In genomic region chr9:34620061-34620994, GRCh38 we compare ENCODE assay signal across 8 cellular contexts. TPM values are rescaled to one million over a fixed set of nuclear protein-coding genes. Genes with fewer than 3 reads are reported as not detected.
A peak's percentile ranks its signal among the peaks of the same experiment; 100 is the strongest.
DNase-seq lines count a peak whose midpoint lies in the region; ATAC-seq and TF ChIP-seq lines count a peak whose summit lies in the region.

TSS of gene DCTN3 (minus strand) at chr9:34620495. CDS start at chr9:34620464, 31 bp downstream.

- H3K9ac ChIP-seq in BLaER1 (peak within 1 kb of the TSS; percentile 69), liver (ENCODE audit: low read depth in 1 of 2, low read length in 2 of 2) (peak within 1 kb of the TSS; percentile 70 to 84)

- peak within 1 kb of the TSS; percentile 79 for H3K4me2 ChIP-seq in BLaER1

- H3K4me1 ChIP-seq in BLaER1 (peaks cover 11% of the 10 kb centered on the region), liver (ENCODE audit: control insufficient read depth in 4 of 4, insufficient read depth in 4 of 4, low read length in 3 of 4) (peaks cover 0 to 12% (median 10%) of the 10 kb centered on the region in 4 donors)

- DNase-seq in NCI-H748 (lab: John Stamatoyannopoulos, UW; ENCODE audit: unreplicated experiment) (peak; percentile 97), dermis microvascular lymphatic vessel endothelial cell (ENCODE audit: low read depth in 2 of 2) (peak; percentile 91 to 95)
- peak; percentile 88 for DNase-seq in activated CD4-positive, alpha-beta T cell treated with anti-CD3 and anti-CD28 coated beads, Interleukin-2, amount 50 U/mL, for 1 hour
- DNase-seq in stimulated activated CD4-positive, alpha-beta T cell treated with anti-CD3 and anti-CD28 coated beads, Interleukin-4, amount 100 ng/mL, for 24 hours = peak; percentile 94

- 5% methylated on average over 43 of the region's 43 CpGs for WGBS in liver

- H3K36me3 ChIP-seq in BLaER1 = peaks cover 24% of the 10 kb centered on the region; the same call in 1 of the 2 replicates
- H3K36me3 ChIP-seq in liver (ENCODE audit: control insufficient read depth in 4 of 4, insufficient read depth in 3 of 4, low read depth in 1 of 4, low read length in 3 of 4) = peaks cover 0 to 23% (median 19%) of the 10 kb centered on the region in 4 donors

- ATAC-seq in GM19324 (IDR thresholded peaks at IDR 0.05; ENCODE audit: low FRiP score, unreplicated experiment) = peak; percentile 91
- peak; percentile 93 for ATAC-seq in HG03469 (IDR thresholded peaks at IDR 0.05; ENCODE audit: unreplicated experiment)

- H3K9me3 ChIP-seq in BLaER1 (peaks cover 37% of the 10 kb centered on the region), liver (ENCODE audit: control insufficient read depth in 4 of 4, low read length in 3 of 4) (no peaks in the 10 kb centered on the region)

- no peaks in the 10 kb centered on the region for H4K20me1 ChIP-seq in BLaER1

- no peak within 1 kb of the TSS for H3K27ac ChIP-seq in BLaER1
- peak within 1 kb of the TSS in 1 of 2 donors; percentile 36 for H3K27ac ChIP-seq in liver (ENCODE audit: low read depth in 1 of 2, low read length in 2 of 2)

- TF ChIP-seq CTCF in liver (IDR thresholded peaks at IDR 0.05; ENCODE audit: low read depth, low read length, missing input control) = no peak

- H3K4me3 ChIP-seq in BLaER1 = peak within 1 kb of the TSS; percentile 74
- peak within 1 kb of the TSS; percentile 64 to 74 (median 73) for H3K4me3 ChIP-seq in liver (ENCODE audit: low read depth in 1 of 3, low read length in 3 of 3)

- H3K27me3 ChIP-seq in BLaER1 (peaks cover 71% of the 10 kb centered on the region), liver (ENCODE audit: control insufficient read depth in 4 of 4, insufficient read depth in 4 of 4, low read length in 3 of 4) (no peaks in the 10 kb centered on the region)

- no peak for TF ChIP-seq RAD21 in liver (IDR thresholded peaks at IDR 0.05)

TF ChIP-seq in liver, 16 proteins besides CTCF, POLR2A, EP300 and RAD21:
- TF ChIP-seq ZBTB33 (IDR thresholded peaks at IDR 0.05) (no peak), TAF1 (conservative IDR thresholded peaks at IDR 0.05) (no peak), GABPA (IDR thresholded peaks at IDR 0.05 in 1 of 2, conservative IDR thresholded peaks at IDR 0.05 in 1 of 2) (peak; percentile 98 to 99), FOXA2 (IDR thresholded peaks at IDR 0.05) (no peak), MAX (IDR thresholded peaks at IDR 0.05) (no peak), RXRA (IDR thresholded peaks at IDR 0.05) (peak in 1 of 2 donors; percentile 15), EGR1 (IDR thresholded peaks at IDR 0.05; ENCODE audit: low read depth in 2 of 2) (no peak), YY1 (IDR thresholded peaks at IDR 0.05) (peak; percentile 91), REST (IDR thresholded peaks at IDR 0.05) (no peak), SP1 (IDR thresholded peaks at IDR 0.05) (peak; percentile 47), NR2F2 (IDR thresholded peaks at IDR 0.05) (no peak), JUND (IDR thresholded peaks at IDR 0.05) (peak in 1 of 2 donors; percentile 20), HNF4G (IDR thresholded peaks at IDR 0.05) (no peak), HNF4A (conservative IDR thresholded peaks at IDR 0.05) (peak in 1 of 2 donors; percentile 11), FOXA1 (IDR thresholded peaks at IDR 0.05) (no peak)
- TF ChIP-seq, protein P1, sequence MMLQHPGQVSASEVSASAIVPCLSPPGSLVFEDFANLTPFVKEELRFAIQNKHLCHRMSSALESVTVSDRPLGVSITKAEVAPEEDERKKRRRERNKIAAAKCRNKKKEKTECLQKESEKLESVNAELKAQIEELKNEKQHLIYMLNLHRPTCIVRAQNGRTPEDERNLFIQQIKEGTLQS (IDR thresholded peaks at IDR 0.05) = no peak

RNA-seq across cellular contexts. Expression of gene DCTN3, which starts in this region (rescaled TPM):
- total RNA-seq in dermis microvascular lymphatic vessel endothelial cell = 76.0 and 80.8 TPM in 2 replicates
- total RNA-seq in liver = 10 to 100 TPM; 24.9 to 51.9 TPM
- 10 to 100 TPM; 44.6 to 48.7 TPM for polyA plus RNA-seq in liver
